11 cellular contexts compared by ENCODE assay signal in genomic region chr20:36975085-36975829, GRCh38. TPM values are rescaled to one million over a fixed set of nuclear protein-coding genes. Genes with fewer than 3 reads are reported as not detected.
DNase-seq lines count a peak whose midpoint lies in the region; ATAC-seq and TF ChIP-seq lines count a peak whose summit lies in the region.
"Had no signal": no experiment of that assay in that cellular context is flagged by ENCODE, and none has a peak within 500 bp of the region (broad histone marks: within the 10 kb centered on the region; RNA-seq: fewer than 3 reads in every experiment).

No MANE protein-coding gene starts in this region.

- H3K4me3 Mint-ChIP-seq in T-helper 17 cell, result peak overlapping the region; percentile 81
- H3K4me3 Mint-ChIP-seq: brain had no signal

- no peaks in the 10 kb centered on the region for H3K9me3 ChIP-seq in T-helper 17 cell (ENCODE audit: control insufficient read depth, low read length, poor library complexity, severe bottlenecking)

- DNase-seq in GM10266 (ENCODE audit: extremely low spot score) (peak; percentile 43), T-helper 17 cell (peak; percentile 23 to 61 (median 36)), OCI-M1 (lab: John Stamatoyannopoulos, UW) (no peak), NCI-H1930 (lab: John Stamatoyannopoulos, UW) (no peak), DMS153 treated with DMSO at 0.1 percent for 48 hours (lab: John Stamatoyannopoulos, UW; ENCODE audit: unreplicated experiment) (no peak)
- DNase-seq in activated effector memory CD4-positive, alpha-beta T cell treated with Interleukin-2 at 50 U/mL for 16 hours, result peak; percentile 60
- DNase-seq in stimulated activated CD4-positive, alpha-beta T cell treated with anti-CD3 and anti-CD28 coated beads, Interleukin-4, amount 100 ng/mL, for 1 hour, result peak; percentile 36
- DNase-seq: kidney, NCI-H510A had no signal

- H3K36me3 Mint-ChIP-seq in T-helper 17 cell (ENCODE audit: low read depth), result no peaks in the 10 kb centered on the region
- H3K36me3 Mint-ChIP-seq: brain had no signal

- H3K27me3 Mint-ChIP-seq in T-helper 17 cell, result no peaks in the 10 kb centered on the region
- H3K27me3 Mint-ChIP-seq: brain had no signal

- no peak for TF ChIP-seq CTCF in GM10266 (IDR thresholded peaks at IDR 0.05; ENCODE audit: control insufficient read depth, insufficient read depth, low read depth, missing control alignments)

- peak overlapping the region; percentile 89 for H3K27ac Mint-ChIP-seq in T-helper 17 cell
- H3K27ac Mint-ChIP-seq: brain had no signal

- ATAC-seq in T-helper 17 cell, result peak; percentile 94
- no peak for ATAC-seq in HG03460 (IDR thresholded peaks at IDR 0.05; ENCODE audit: unreplicated experiment)

- peaks cover 17% of the 10 kb centered on the region for H3K4me1 Mint-ChIP-seq in T-helper 17 cell
- H3K4me1 Mint-ChIP-seq: brain had no signal

RNA-seq across cellular contexts. Expression of gene SAMHD1, which starts 23.7 kb away (rescaled TPM):
- total RNA-seq in T-helper 17 cell, result 100 to 1,000 TPM; 275 to 286 TPM

Comparison
In these comparisons a context has a peak if more than half of its experiments do, and no peak if none do; other contexts are left out.
1. DNase-seq: peak in GM10266 (single experiment), T-helper 17 cell (3 of 3), activated effector memory CD4-positive, alpha-beta T cell treated with Interleukin-2 at 50 U/mL for 16 hours (single experiment) and stimulated activated CD4-positive, alpha-beta T cell treated with anti-CD3 and anti-CD28 coated beads, Interleukin-4, amount 100 ng/mL, for 1 hour (single experiment); none in OCI-M1 (single experiment), NCI-H1930 (0 of 2) and DMS153 treated with DMSO at 0.1 percent for 48 hours (single experiment).